ENCODE assay signal across 9 cellular contexts in genomic region chr15:69557340-69558137, GRCh38.
A peak's percentile ranks its signal among the peaks of the same experiment; 100 is the strongest.
DNase-seq lines count a peak whose midpoint lies in the region; ATAC-seq, FAIRE-seq and TF ChIP-seq lines count a peak whose summit lies in the region.
"Had no signal": no experiment of that assay in that cellular context is flagged by ENCODE, and none has a peak within 500 bp of the region (broad histone marks: within the 10 kb centered on the region; RNA-seq: fewer than 3 reads in every experiment).

No MANE protein-coding gene starts in this region.

- no peak for TF ChIP-seq POLR2A in stomach (IDR thresholded peaks at IDR 0.05)

- no peak for TF ChIP-seq CTCF in stomach (IDR thresholded peaks at IDR 0.05)

- ATAC-seq in GM21737 (IDR thresholded peaks at IDR 0.05; ENCODE audit: unreplicated experiment): no peak
- ATAC-seq in HG03442 (IDR thresholded peaks at IDR 0.05; ENCODE audit: unreplicated experiment): no peak

- peak; percentile 98 for FAIRE-seq in RCC 7860 (lab: Jason Lieb, UNC)
- FAIRE-seq: A204.1 had no signal

- no peaks in the 10 kb centered on the region for H3K27me3 ChIP-seq in stomach

- peak; percentile 19 for DNase-seq in DMS 273 (lab: John Stamatoyannopoulos, UW; ENCODE audit: unreplicated experiment)
- DNase-seq in DMS 273 treated with DMSO at 0.1 percent for 48 hours (lab: John Stamatoyannopoulos, UW): no peak
- DNase-seq in RCC 7860 (ENCODE audit: low spot score): peak; percentile 96
- DNase-seq in fibroblast of the conjunctiva (ENCODE audit: low read depth): peak; percentile 69
- DNase-seq in stomach: peak; percentile 37
- DNase-seq in NAMALWA (ENCODE audit: low spot score): no peak

- H3K9me3 ChIP-seq in stomach: peaks cover under 1 to 6% (median 2%) of the 10 kb centered on the region in 4 donors

- H3K27ac ChIP-seq in stomach: peak overlapping the region; percentile 35 to 65 (median 55)

- WGBS in stomach, 5 donors: 36 to 61% (median 37%) methylated on average over 6 of the region's 6 CpGs

- no peak for TF ChIP-seq EP300 in stomach (IDR thresholded peaks at IDR 0.05)

- peaks cover 29 to 76% (median 55%) of the 10 kb centered on the region in 4 donors for H3K4me1 ChIP-seq in stomach

- intact Hi-C loops in stomach (cut with DNase I; ENCODE audit: low total_unique reads): no loop called here

- H3K4me3 ChIP-seq in stomach: no peak overlapping the region

- no peaks in the 10 kb centered on the region for H3K36me3 ChIP-seq in stomach

Comparison
In these comparisons a context has a peak if more than half of its experiments do, and no peak if none do; other contexts are left out.
1. DNase-seq: peak in DMS 273 (single experiment), RCC 7860 (single experiment), fibroblast of the conjunctiva (single experiment) and stomach (single experiment); none in DMS 273 treated with DMSO at 0.1 percent for 48 hours (single experiment) and NAMALWA (single experiment).